In genomic region chr5:171647900-171648253, GRCh38 we compare ENCODE assay signal across 14 cellular contexts.
"Had no signal": no experiment of that assay in that cellular context is flagged by ENCODE, and none has a peak within 500 bp of the region (broad histone marks: within the 10 kb centered on the region; RNA-seq: fewer than 3 reads in every experiment).

No MANE protein-coding gene starts in this region.

- H3K9me3 ChIP-seq: gastrocnemius medialis, heart left ventricle, ovary, right lobe of liver, thoracic aorta, upper lobe of left lung had no signal

- H3K27me3 ChIP-seq: gastrocnemius medialis, heart left ventricle, ovary, right lobe of liver, upper lobe of left lung had no signal

- H3K27ac ChIP-seq: coronary artery, gastrocnemius medialis, ovary, right lobe of liver, thoracic aorta, upper lobe of left lung had no signal

- H3K4me3 ChIP-seq: coronary artery, gastrocnemius medialis, heart left ventricle, ovary, right lobe of liver, thoracic aorta, upper lobe of left lung had no signal

- H3K36me3 ChIP-seq: gastrocnemius medialis, heart left ventricle, ovary, right lobe of liver, thoracic aorta, upper lobe of left lung had no signal

- H3K4me1 ChIP-seq: gastrocnemius medialis, right lobe of liver, upper lobe of left lung had no signal

- DNase-seq: activated naive CD8-positive, alpha-beta T cell treated with anti-CD3 and anti-CD28 coated beads for 36 hours; activated T-cell treated with anti-CD3 and anti-CD28 coated beads for 4 hours; amniotic stem cell; gastrocnemius medialis; left ventricle myocardium superior; naive B cell; ovary; right lobe of liver; stimulated activated CD4-positive, alpha-beta T cell treated with anti-CD3 and anti-CD28 coated beads, Interleukin-4, amount 100 ng/mL, for 4 hours; stimulated activated naive B cell treated with anti-CD40 and anti-IgM and Interleukin-4, amounts not matched to agents 10 μg/mL and 1 μg/mL and 100 μg/mL, for 72 hours; upper lobe of left lung had no signal
